15 cellular contexts compared by ENCODE assay signal in the genomic region with DNA sequence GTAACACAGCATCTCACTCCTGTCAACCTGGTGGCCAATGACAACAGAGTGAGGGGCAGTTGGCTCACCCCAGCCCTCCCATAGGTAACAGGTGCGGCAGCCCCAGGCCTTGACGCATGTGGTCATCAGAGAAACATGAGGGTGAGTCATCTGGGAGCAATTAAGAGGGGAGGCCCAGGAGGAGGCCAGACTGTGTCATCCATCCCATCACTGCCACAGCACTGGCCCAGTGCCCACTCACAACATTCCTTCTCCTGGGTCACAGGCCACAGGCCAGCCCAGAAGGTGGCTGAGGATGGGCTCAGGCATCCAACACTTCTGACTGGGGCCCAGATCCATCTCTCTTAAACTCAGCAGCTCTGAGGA. TPM values are rescaled to one million over a fixed set of nuclear protein-coding genes. Genes with fewer than 3 reads are reported as not detected.
DNase-seq lines count a peak whose midpoint lies in the region; ATAC-seq, FAIRE-seq and TF ChIP-seq lines count a peak whose summit lies in the region.
"Had no signal": no experiment of that assay in that cellular context is flagged by ENCODE, and none has a peak within 500 bp of the region (broad histone marks: within the 10 kb centered on the region; RNA-seq: fewer than 3 reads in every experiment).

No MANE protein-coding gene starts in this region.

- no peaks in the 10 kb centered on the region for H4K20me1 ChIP-seq in keratinocyte (ENCODE audit: control insufficient read depth, extremely low read depth, insufficient read depth, low read length)
- H4K20me1 ChIP-seq: BLaER1 treated with 17β-estradiol and CSF1 and Interleukin-3, amounts not matched to agents 10 nM and 100 nM had no signal

- H3K4me2 ChIP-seq in keratinocyte (ENCODE audit: control insufficient read depth, extremely low read depth, insufficient read depth, low read depth, low read length), result peak overlapping the region; percentile 6
- H3K4me2 ChIP-seq: BLaER1 treated with 17β-estradiol and CSF1 and Interleukin-3, amounts not matched to agents 10 nM and 100 nM had no signal

- H3K27ac ChIP-seq in adrenal gland (no peak overlapping the region), keratinocyte (ENCODE audit: control insufficient read depth, insufficient read depth, low read length) (no peak overlapping the region)
- H3K27ac ChIP-seq: BLaER1 treated with 17β-estradiol and CSF1 and Interleukin-3, amounts not matched to agents 10 nM and 100 nM; stomach had no signal

- 46 to 68% (median 60%) methylated on average over 2 of the region's 2 CpGs for WGBS in adrenal gland, 4 donors

- dilution Hi-C loops in keratinocyte (cut with MboI; ENCODE audit: extremely low pct_ligation_motif_present, low sequenced_read_pairs), result no loop called here

- TF ChIP-seq CTCF in adrenal gland (IDR thresholded peaks at IDR 0.05), result no peak
- TF ChIP-seq CTCF in keratinocyte (optimal IDR thresholded peaks at IDR 0.05 in 1 of 3, IDR thresholded peaks at IDR 0.05 in 1 of 3, conservative IDR thresholded peaks at IDR 0.05 in 1 of 3; ENCODE audit: extremely low read depth in 1 of 3, insufficient read depth in 2 of 3, low read length in 3 of 3), result no peak

- H3K27me3 ChIP-seq in adrenal gland, result no peaks in the 10 kb centered on the region
- no peaks in the 10 kb centered on the region for H3K27me3 ChIP-seq in keratinocyte (ENCODE audit: control insufficient read depth, extremely low read depth, insufficient read depth, low read length)
- H3K27me3 ChIP-seq: BLaER1 treated with 17β-estradiol and CSF1 and Interleukin-3, amounts not matched to agents 10 nM and 100 nM; stomach had no signal

- H3K9ac ChIP-seq in keratinocyte (ENCODE audit: control insufficient read depth, extremely low read depth, insufficient read depth, low read length), result no peak overlapping the region
- H3K9ac ChIP-seq: BLaER1 treated with 17β-estradiol and CSF1 and Interleukin-3, amounts not matched to agents 10 nM and 100 nM had no signal

- peak; percentile 73 for FAIRE-seq in keratinocyte (lab: Jason Lieb, UNC)
- FAIRE-seq: GM12891 had no signal

- TF ChIP-seq POLR2A in adrenal gland (IDR thresholded peaks at IDR 0.05), result no peak

- intact Hi-C loops in adrenal gland (cut with DNase I), result loop anchor here in 1 of 2 donors (5.0 kb wide), 1 partner anchor 472 kb away; no protein-coding TSS in a partner anchor

- no peak overlapping the region for H2AFZ ChIP-seq in keratinocyte (ENCODE audit: control insufficient read depth, low read length)

- no peak for ATAC-seq in GM19324 (IDR thresholded peaks at IDR 0.05; ENCODE audit: low FRiP score, unreplicated experiment)

- H3K79me2 ChIP-seq in keratinocyte (ENCODE audit: control insufficient read depth, insufficient read depth, low read length), result no peaks in the 10 kb centered on the region

- H3K9me3 ChIP-seq in adrenal gland (replicated peaks in 1 of 3) (no peaks in the 10 kb centered on the region), keratinocyte (ENCODE audit: control insufficient read depth, low read depth, low read length) (no peaks in the 10 kb centered on the region)
- H3K9me3 ChIP-seq: BLaER1 treated with 17β-estradiol and CSF1 and Interleukin-3, amounts not matched to agents 10 nM and 100 nM; stomach had no signal

- H3K9me1 ChIP-seq in keratinocyte (ENCODE audit: control insufficient read depth, extremely low read depth, insufficient read depth, low read length), result no peaks in the 10 kb centered on the region

- in situ Hi-C loops in ACHN (cut with HindIII; ENCODE audit: low pct_ligation_motif_present, low pct_unique_long_range_greater_than_20kb, low sequenced_read_pairs), result loop anchor here (25.0 kb wide), 1 partner anchor 482 kb away; no protein-coding TSS in a partner anchor

- peak; percentile 88 for DNase-seq in ACHN
- DNase-seq in HK-2 (ENCODE audit: unreplicated experiment), result peak; percentile 88
- peak in 5 of 7 donors; percentile 26 to 51 (median 37) for DNase-seq in adrenal gland
- peak; percentile 73 for DNase-seq in keratinocyte (ENCODE audit: low read depth, low spot score)
- DNase-seq in NOMO-1 treated with DMSO at 0.1 percent for 48 hours (lab: John Stamatoyannopoulos, UW; ENCODE audit: unreplicated experiment), result no peak
- no peak for DNase-seq in NCI-H748 treated with DMSO at 0.1 percent for 48 hours (lab: John Stamatoyannopoulos, UW)
- no peak for DNase-seq in NCI-H2029 (lab: John Stamatoyannopoulos, UW)
- DNase-seq: activated CD4-positive, alpha-beta T cell treated with anti-CD3 and anti-CD28 coated beads, Interleukin-2, amount 50 U/mL, for 1 hour; foreskin melanocyte; midbrain; RPMI8226; stomach had no signal

- H3K4me3 ChIP-seq in adrenal gland (no peak overlapping the region), keratinocyte (ENCODE audit: control insufficient read depth in 2 of 3, extremely low read depth in 1 of 3, insufficient read depth in 2 of 3, low read depth in 1 of 3, low read length in 3 of 3) (no peak overlapping the region)
- H3K4me3 ChIP-seq: BLaER1 treated with 17β-estradiol and CSF1 and Interleukin-3, amounts not matched to agents 10 nM and 100 nM; stomach had no signal

- H3K4me1 ChIP-seq in adrenal gland (replicated peaks in 1 of 2), result no peaks in the 10 kb centered on the region
- H3K4me1 ChIP-seq in keratinocyte (ENCODE audit: control insufficient read depth, extremely low read depth, insufficient read depth, low read length), result peaks cover 20% of the 10 kb centered on the region
- H3K4me1 ChIP-seq: BLaER1 treated with 17β-estradiol and CSF1 and Interleukin-3, amounts not matched to agents 10 nM and 100 nM had no signal

- H3K36me3 ChIP-seq in adrenal gland (replicated peaks in 1 of 2) (no peaks in the 10 kb centered on the region), keratinocyte (ENCODE audit: control insufficient read depth in 2 of 2, extremely low read depth in 1 of 2, insufficient read depth in 2 of 2, low read length in 2 of 2) (no peaks in the 10 kb centered on the region)
- H3K36me3 ChIP-seq: BLaER1 treated with 17β-estradiol and CSF1 and Interleukin-3, amounts not matched to agents 10 nM and 100 nM; stomach had no signal

RNA-seq across cellular contexts. Expression of gene TEX35, which starts 17.1 kb away (rescaled TPM):
- total RNA-seq in adrenal gland, result not detected
- polyA plus RNA-seq in adrenal gland (not detected), keratinocyte (0.18 TPM in 1 of 3 replicates, not detected in the others)
- not detected for polyA plus RNA-seq in keratinocyte (2011; ENCODE audit: low read depth)
- not detected in 2 replicates for polyA plus RNA-seq in keratinocyte (2011; cell fraction: cytosol; rRNA removed)
- 0.11 TPM in 1 of 2 replicates, not detected in the other for polyA plus RNA-seq in keratinocyte (2011; cell fraction: nucleus; rRNA removed)
- 0.68 TPM in 1 of 2 replicates, not detected in the other for polyA plus RNA-seq in keratinocyte (2012; ENCODE audit: low replicate concordance)
- polyA minus RNA-seq in keratinocyte, result 0.19 TPM in 1 of 3 replicates, not detected in the others
- not detected for polyA minus RNA-seq in keratinocyte (2011; cell fraction: cytosol; rRNA and poly(A)+ RNA removed)
- polyA minus RNA-seq in keratinocyte (2011; cell fraction: nucleus; rRNA and poly(A)+ RNA removed), result 0.54 TPM in 1 of 2 replicates, not detected in the other
- total RNA-seq: stomach had no signal

RNA-seq across cellular contexts. Expression of gene CLEC20A, which starts 33.3 kb away (rescaled TPM):
- not detected for total RNA-seq in adrenal gland
- polyA plus RNA-seq in adrenal gland (not detected), keratinocyte (not detected in 3 replicates)
- not detected for polyA plus RNA-seq in keratinocyte (2011; ENCODE audit: low read depth)
- not detected in 2 replicates for polyA plus RNA-seq in keratinocyte (2011; cell fraction: cytosol; rRNA removed)
- polyA plus RNA-seq in keratinocyte (2011; cell fraction: nucleus; rRNA removed), result not detected in 2 replicates
- not detected in 2 replicates for polyA plus RNA-seq in keratinocyte (2012; ENCODE audit: low replicate concordance)
- not detected in 3 replicates for polyA minus RNA-seq in keratinocyte
- not detected for polyA minus RNA-seq in keratinocyte (2011; cell fraction: cytosol; rRNA and poly(A)+ RNA removed)
- not detected in 2 replicates for polyA minus RNA-seq in keratinocyte (2011; cell fraction: nucleus; rRNA and poly(A)+ RNA removed)
- total RNA-seq: stomach had no signal

Comparison
In these comparisons a context has a peak if more than half of its experiments do, and no peak if none do; other contexts are left out.
1. DNase-seq: peak in ACHN (single experiment), HK-2 (single experiment), adrenal gland (5 of 7) and keratinocyte (single experiment); none in NOMO-1 treated with DMSO at 0.1 percent for 48 hours (single experiment), NCI-H748 treated with DMSO at 0.1 percent for 48 hours (single experiment) and NCI-H2029 (single experiment).